Comparison of ENCODE assay signal across 8 cellular contexts in the genomic region with DNA sequence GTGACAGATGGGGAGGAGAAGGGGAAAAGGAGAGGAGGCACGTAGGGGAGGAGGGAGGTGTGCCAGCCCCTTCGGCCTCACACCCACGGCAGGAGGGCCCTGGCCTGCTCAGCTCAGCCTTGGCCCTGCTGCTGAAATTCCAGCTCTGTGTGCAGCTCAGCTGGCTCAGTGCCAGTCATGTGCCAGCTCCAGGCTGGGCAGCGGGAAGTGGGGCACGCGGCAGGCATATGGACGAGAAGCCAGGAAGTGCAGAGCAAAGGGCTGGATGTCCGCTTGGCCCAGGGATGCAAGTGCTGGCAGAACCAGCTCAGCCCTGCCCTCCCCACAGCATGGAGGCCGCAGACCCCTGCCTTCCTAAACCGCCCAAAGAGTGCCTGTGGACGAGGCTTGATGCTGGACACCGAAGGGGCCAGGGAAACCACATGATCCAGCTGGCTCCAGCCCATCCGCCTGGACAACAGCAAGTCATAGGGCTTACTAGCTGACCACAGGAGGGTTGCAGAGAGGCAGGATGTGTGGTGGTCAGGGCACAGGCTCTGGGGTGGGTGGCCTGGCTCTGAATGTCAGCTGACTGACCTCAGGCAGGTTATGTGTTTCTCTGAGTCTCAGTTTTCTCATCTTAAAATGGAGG.
DNase-seq lines count a peak whose midpoint lies in the region; ATAC-seq and TF ChIP-seq lines count a peak whose summit lies in the region.

No MANE protein-coding gene starts in this region.

- H3K27me3 ChIP-seq in DND-41 (ENCODE audit: insufficient read depth, low read length, poor library complexity) = no peaks in the 10 kb centered on the region

- TF ChIP-seq CTCF in DND-41 (IDR thresholded peaks at IDR 0.05; ENCODE audit: borderline replicate concordance, extremely low read depth, low read length, poor library complexity, severe bottlenecking) = no peak

- peaks cover 17% of the 10 kb centered on the region for H3K79me2 ChIP-seq in DND-41 (ENCODE audit: insufficient read depth, low read length)

- peaks cover 4% of the 10 kb centered on the region; the same call in 1 of the 2 replicates for H4K20me1 ChIP-seq in DND-41 (ENCODE audit: insufficient read depth, low read length)

- H3K9ac ChIP-seq in DND-41 (ENCODE audit: low read depth, low read length) = no peak overlapping the region

- no peak overlapping the region for H2AFZ ChIP-seq in DND-41 (ENCODE audit: low read depth, low read length)

- peaks cover 62% of the 10 kb centered on the region for H3K36me3 ChIP-seq in DND-41 (ENCODE audit: insufficient read depth, low read length)

- ATAC-seq in DND-41 (ENCODE audit: insufficient read depth, low read depth) (no peak), HG03135 (IDR thresholded peaks at IDR 0.05; ENCODE audit: unreplicated experiment) (no peak), HG03039 (IDR thresholded peaks at IDR 0.05; ENCODE audit: unreplicated experiment) (no peak), HG02759 (IDR thresholded peaks at IDR 0.05; ENCODE audit: unreplicated experiment) (no peak)

- peaks cover 28% of the 10 kb centered on the region for H3K4me1 ChIP-seq in DND-41 (ENCODE audit: insufficient read depth, low read length)

- no peak overlapping the region for H3K4me3 ChIP-seq in DND-41 (ENCODE audit: low read depth in 1 of 2, low read length in 2 of 2)

- DNase-seq in DND-41 (no peak), NCI-H524 (lab: John Stamatoyannopoulos, UW) (peak; percentile 94), fibroblast of gingiva (ENCODE audit: low read depth) (peak; percentile 51), pons (ENCODE audit: low spot score) (peak; percentile 58), NCI-H82 (lab: John Stamatoyannopoulos, UW) (no peak)

- H3K4me2 ChIP-seq in DND-41 (ENCODE audit: insufficient read depth, low read length) = no peak overlapping the region

- peak overlapping the region; percentile 65; the same call in 1 of the 2 replicates for H3K27ac ChIP-seq in DND-41 (ENCODE audit: low read length)

- H3K9me3 ChIP-seq in DND-41 (ENCODE audit: insufficient read depth, low read length, severe bottlenecking) = no peaks in the 10 kb centered on the region

Comparison
In these comparisons a context has a peak if more than half of its experiments do, and no peak if none do; other contexts are left out.
1. DNase-seq: peak in NCI-H524 (2 of 2), fibroblast of gingiva (single experiment) and pons (single experiment); none in DND-41 (single experiment) and NCI-H82 (single experiment).